In the genomic region with DNA sequence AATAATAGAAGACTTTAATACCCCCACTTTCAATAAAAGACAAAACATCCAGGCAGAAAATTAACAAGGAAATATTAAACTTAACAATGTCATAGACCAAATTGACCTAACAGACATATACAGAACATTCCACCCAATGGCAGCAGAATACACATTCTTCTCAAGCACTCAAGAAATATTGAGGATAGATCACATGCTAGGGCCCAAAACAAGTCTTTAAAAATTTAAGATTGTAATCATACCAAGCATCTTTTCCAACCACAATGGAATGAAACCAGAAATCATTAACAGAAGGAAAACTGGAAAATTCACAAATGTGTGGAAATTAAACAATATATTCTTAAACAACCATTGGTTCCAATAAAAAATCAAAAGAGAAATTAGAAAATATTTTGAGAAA, we compare ENCODE assay signal across 21 cellular contexts.
"Had no signal": no experiment of that assay in that cellular context is flagged by ENCODE, and none has a peak within 500 bp of the region (broad histone marks: within the 10 kb centered on the region; RNA-seq: fewer than 3 reads in every experiment).

No MANE protein-coding gene starts in this region.

- H3K36me3 ChIP-seq: heart left ventricle, tibial artery, upper lobe of left lung, vagina had no signal

- H3K4me3 ChIP-seq: coronary artery, heart left ventricle, psoas muscle, skin epidermis, tibial artery, upper lobe of left lung, vagina had no signal

- H3K4me1 ChIP-seq: heart left ventricle, psoas muscle, tibial artery, upper lobe of left lung, vagina had no signal

- H3K27me3 Mint-ChIP-seq: stimulated activated memory B cell treated with anti-CD40 and anti-IgM and Interleukin-4, amounts not matched to agents 10 μg/mL and 1 μg/mL and 100 μg/mL, for 72 hours; stimulated activated naive CD8-positive, alpha-beta T cell treated with anti-CD3 and anti-CD28 coated beads, Interleukin-15, Interleukin-2, amounts not matched to agents 100 ng/mL and 50 ng/mL, for 24 hours had no signal

- H3K4me3 Mint-ChIP-seq: endodermal cell; naive thymus-derived CD4-positive, alpha-beta T cell; nephron progenitor cell; stimulated activated memory B cell treated with anti-CD40 and anti-IgM and Interleukin-4, amounts not matched to agents 10 μg/mL and 1 μg/mL and 100 μg/mL, for 72 hours; stimulated activated naive CD8-positive, alpha-beta T cell treated with anti-CD3 and anti-CD28 coated beads, Interleukin-15, Interleukin-2, amounts not matched to agents 100 ng/mL and 50 ng/mL, for 24 hours had no signal

- H3K27ac Mint-ChIP-seq: endodermal cell; naive thymus-derived CD4-positive, alpha-beta T cell; nephron progenitor cell; stimulated activated memory B cell treated with anti-CD40 and anti-IgM and Interleukin-4, amounts not matched to agents 10 μg/mL and 1 μg/mL and 100 μg/mL, for 72 hours; stimulated activated naive CD8-positive, alpha-beta T cell treated with anti-CD3 and anti-CD28 coated beads, Interleukin-15, Interleukin-2, amounts not matched to agents 100 ng/mL and 50 ng/mL, for 24 hours had no signal

- DNase-seq: cerebellar nuclear complex; effector CD4-positive, alpha-beta T cell; endodermal cell; foreskin fibroblast; heart left ventricle; hippocampal formation; kidney glomerular epithelial cell; mammary epithelial cell; naive thymus-derived CD4-positive, alpha-beta T cell; nephron progenitor cell; psoas muscle; tibial artery; upper lobe of left lung had no signal

- H3K4me1 Mint-ChIP-seq: endodermal cell; naive thymus-derived CD4-positive, alpha-beta T cell; nephron progenitor cell; stimulated activated memory B cell treated with anti-CD40 and anti-IgM and Interleukin-4, amounts not matched to agents 10 μg/mL and 1 μg/mL and 100 μg/mL, for 72 hours had no signal

- H3K9me3 ChIP-seq: vagina had no signal

- ATAC-seq: heart left ventricle; left lobe of liver; naive thymus-derived CD4-positive, alpha-beta T cell; psoas muscle; sciatic nerve; stimulated activated memory B cell treated with anti-CD40 and anti-IgM and Interleukin-4, amounts not matched to agents 10 μg/mL and 1 μg/mL and 100 μg/mL, for 72 hours had no signal

- H3K36me3 Mint-ChIP-seq: naive thymus-derived CD4-positive, alpha-beta T cell; stimulated activated memory B cell treated with anti-CD40 and anti-IgM and Interleukin-4, amounts not matched to agents 10 μg/mL and 1 μg/mL and 100 μg/mL, for 72 hours had no signal

- H3K27ac ChIP-seq: coronary artery, heart left ventricle, psoas muscle, skin epidermis, tibial artery, upper lobe of left lung, vagina had no signal

- FAIRE-seq: islet of Langerhans had no signal

- H3K27me3 ChIP-seq: heart left ventricle, tibial artery, upper lobe of left lung, vagina had no signal
